ENCODE assay signal across 11 cellular contexts in the genomic region with DNA sequence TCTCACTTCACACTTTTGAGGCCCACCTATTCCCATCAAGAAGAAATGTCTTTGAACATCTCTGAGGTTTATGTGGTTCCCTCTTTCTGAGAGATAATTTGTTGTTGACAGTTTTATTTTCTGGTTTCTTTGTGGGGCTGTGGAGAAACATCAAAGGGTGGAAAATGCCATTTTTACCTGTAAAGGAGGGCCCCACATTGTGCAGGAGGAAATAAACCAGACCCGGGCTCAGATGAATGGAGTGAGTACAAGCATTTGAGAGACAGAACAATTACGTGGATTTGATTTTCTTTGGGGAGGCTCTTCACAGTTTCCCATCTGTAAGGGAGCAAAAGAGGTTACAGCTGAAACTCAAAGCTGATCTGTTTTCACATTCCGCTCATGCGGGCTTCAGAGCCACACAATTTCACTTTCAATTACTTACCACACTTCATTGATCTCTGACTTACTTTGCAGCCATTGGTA. TPM values are rescaled to one million over a fixed set of nuclear protein-coding genes. Genes with fewer than 3 reads are reported as not detected.
A peak's percentile ranks its signal among the peaks of the same experiment; 100 is the strongest.
DNase-seq lines count a peak whose midpoint lies in the region; ATAC-seq and TF ChIP-seq lines count a peak whose summit lies in the region.
"Had no signal": no experiment of that assay in that cellular context is flagged by ENCODE, and none has a peak within 500 bp of the region (broad histone marks: within the 10 kb centered on the region; RNA-seq: fewer than 3 reads in every experiment).

No MANE protein-coding gene starts in this region.

- no peaks in the 10 kb centered on the region for H3K9me3 Mint-ChIP-seq in activated naive CD8-positive, alpha-beta T cell treated with anti-CD3 and anti-CD28 coated beads for 36 hours

- H3K4me3 ChIP-seq in foreskin fibroblast (ENCODE audit: low read depth in 1 of 2, low read length in 2 of 2) = no peak overlapping the region
- H3K4me3 ChIP-seq: upper lobe of right lung had no signal

- ATAC-seq in GM19328 (IDR thresholded peaks at IDR 0.05; ENCODE audit: unreplicated experiment) (peak; percentile 68), HG03064 (IDR thresholded peaks at IDR 0.05; ENCODE audit: low read depth, unreplicated experiment) (peak; percentile 74), HG03457 (IDR thresholded peaks at IDR 0.05; ENCODE audit: unreplicated experiment) (no peak), HG02840 (IDR thresholded peaks at IDR 0.05; ENCODE audit: low FRiP score, unreplicated experiment) (no peak)
- ATAC-seq: sciatic nerve, upper lobe of right lung had no signal

- peaks cover 35% of the 10 kb centered on the region for H3K36me3 Mint-ChIP-seq in activated naive CD8-positive, alpha-beta T cell treated with anti-CD3 and anti-CD28 coated beads for 36 hours

- peaks cover 62% of the 10 kb centered on the region for H3K4me1 Mint-ChIP-seq in activated naive CD8-positive, alpha-beta T cell treated with anti-CD3 and anti-CD28 coated beads for 36 hours

- TF ChIP-seq CTCF in GM10266 (IDR thresholded peaks at IDR 0.05; ENCODE audit: control insufficient read depth, insufficient read depth, low read depth, missing control alignments) (no peak), foreskin fibroblast (IDR thresholded peaks at IDR 0.05; ENCODE audit: low read depth, low read length) (no peak)

- DNase-seq in GM10266 (ENCODE audit: extremely low spot score) (peak; percentile 64), foreskin fibroblast (no peak), COLO829 (ENCODE audit: low spot score) (no peak)
- peak; percentile 53 for DNase-seq in activated naive CD8-positive, alpha-beta T cell treated with anti-CD3 and anti-CD28 coated beads for 36 hours
- DNase-seq: NCI-H1092, upper lobe of right lung had no signal

- peak overlapping the region; percentile 43 for H3K4me3 Mint-ChIP-seq in activated naive CD8-positive, alpha-beta T cell treated with anti-CD3 and anti-CD28 coated beads for 36 hours

- peak overlapping the region; percentile 84 for H3K27ac Mint-ChIP-seq in activated naive CD8-positive, alpha-beta T cell treated with anti-CD3 and anti-CD28 coated beads for 36 hours

- H3K27me3 Mint-ChIP-seq in activated naive CD8-positive, alpha-beta T cell treated with anti-CD3 and anti-CD28 coated beads for 36 hours = peaks cover 11% of the 10 kb centered on the region

RNA-seq across cellular contexts. Expression of gene ITPRIP, which starts 29.8 kb away (rescaled TPM):
- total RNA-seq in activated naive CD8-positive, alpha-beta T cell treated with anti-CD3 and anti-CD28 coated beads for 36 hours = 10 to 100 TPM; 18.8 to 19.4 TPM

RNA-seq across cellular contexts. Expression of gene GSTO2, which starts 39.5 kb away (rescaled TPM):
- 1 to 10 TPM; 1.5 to 2.5 TPM for total RNA-seq in activated naive CD8-positive, alpha-beta T cell treated with anti-CD3 and anti-CD28 coated beads for 36 hours

RNA-seq across cellular contexts. Expression of gene CFAP58, which starts 45.2 kb away (rescaled TPM):
- total RNA-seq in activated naive CD8-positive, alpha-beta T cell treated with anti-CD3 and anti-CD28 coated beads for 36 hours = under 1 TPM; 0.34 to 0.41 TPM

RNA-seq across cellular contexts. Expression of gene GSTO1, which starts 53.8 kb away (rescaled TPM):
- 100 to 1,000 TPM; 148 to 153 TPM for total RNA-seq in activated naive CD8-positive, alpha-beta T cell treated with anti-CD3 and anti-CD28 coated beads for 36 hours

Comparison
In these comparisons a context has a peak if more than half of its experiments do, and no peak if none do; other contexts are left out.
1. DNase-seq: peak in GM10266 (single experiment) and activated naive CD8-positive, alpha-beta T cell treated with anti-CD3 and anti-CD28 coated beads for 36 hours (single experiment); none in foreskin fibroblast (0 of 2) and COLO829 (single experiment).
2. ATAC-seq: peak in GM19328 (single experiment) and HG03064 (single experiment); none in HG03457 (single experiment) and HG02840 (single experiment).